Comparison of ENCODE assay signal across 35 cellular contexts in the genomic region with DNA sequence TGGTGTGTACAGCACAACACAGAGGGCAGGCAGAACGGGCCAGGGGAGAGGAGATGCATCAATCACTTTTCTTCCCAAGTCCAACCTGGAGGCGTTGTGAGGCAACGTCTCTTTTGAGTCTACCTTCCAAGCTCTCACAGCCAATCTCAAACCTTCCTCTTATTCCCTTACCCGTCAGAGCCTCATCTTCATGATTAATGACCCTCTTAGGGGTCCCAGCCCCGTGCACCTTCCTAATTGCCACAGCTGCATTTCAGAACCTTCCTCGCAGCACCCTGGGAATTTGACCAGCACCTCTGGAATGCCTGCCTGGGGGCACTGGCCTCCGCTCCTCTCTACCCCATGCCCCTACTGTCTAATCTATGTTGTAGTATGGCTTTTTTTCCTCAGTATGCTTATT.
"Had no signal": no experiment of that assay in that cellular context is flagged by ENCODE, and none has a peak within 500 bp of the region (broad histone marks: within the 10 kb centered on the region; RNA-seq: fewer than 3 reads in every experiment).

No MANE protein-coding gene starts in this region.

- H3K27ac Mint-ChIP-seq: activated B cell treated with CpG ODN at 0.5 μM for 24 hours; activated CD4-positive, alpha-beta memory T cell treated with anti-CD3 and anti-CD28 coated beads for 36 hours; activated CD4-positive, alpha-beta T cell treated with anti-CD3 and anti-CD28 coated beads, Interleukin-2, amount 10 ng/mL, durations not matched to agents 24 days and 14 days; activated CD8-positive, alpha-beta T cell treated with anti-CD3 and anti-CD28 coated beads for 36 hours; activated naive CD4-positive, alpha-beta T cell treated with anti-CD3 and anti-CD28 coated beads for 36 hours; activated naive CD4-positive, alpha-beta T cell treated with anti-CD3 and anti-CD28 coated beads, Interleukin-2, amount 50 U/mL, for 72 hours; activated naive CD8-positive, alpha-beta T cell treated with anti-CD3 and anti-CD28 coated beads for 36 hours; activated T-cell treated with anti-CD3 and anti-CD28 coated beads, Interleukin-2, amount 50 U/mL, for 72 hours; activated T-helper 1 cell treated with anti-CD3 and anti-CD28 coated beads, Interleukin-12 subunit alpha, Interleukin-12 subunit beta, Interleukin-2, Interleukin-4 antibody, amounts not matched to agents 30 ng/mL and 10 ng/mL and 1 ng/mL, durations not matched to agents 14 hours and 24 hours and 36 hours; activated T-helper 17 cell treated with anti-CD3 and anti-CD28 coated beads, Interleukin-2, amount 50 U/mL, for 72 hours; T-helper 1 cell treated with Interleukin-12 subunit alpha and Interleukin-12 subunit beta and Interleukin-4 antibody, amounts not matched to agents 30 μg/mL and 1 μg/mL, for 36 hours; T-helper 2 cell treated with Interferon-gamma antibody and Interleukin-4, amounts not matched to agents 5 μg/mL and 100 μg/mL, for 36 hours had no signal

- H3K4me1 Mint-ChIP-seq: activated B cell treated with CpG ODN at 0.5 μM for 24 hours; activated CD4-positive, alpha-beta T cell treated with anti-CD3 and anti-CD28 coated beads, Interleukin-2, amount 10 ng/mL, durations not matched to agents 24 days and 14 days; activated T-helper 17 cell treated with anti-CD3 and anti-CD28 coated beads, Interleukin-2, amount 50 U/mL, for 72 hours had no signal

- H3K27ac ChIP-seq: adrenal gland, body of pancreas, brain microvascular endothelial cell, breast epithelium, VCaP had no signal

- DNase-seq: activated B cell treated with CpG ODN at 0.5 μM for 24 hours; activated CD4-positive, alpha-beta memory T cell treated with anti-CD3 and anti-CD28 coated beads for 36 hours; activated CD4-positive, alpha-beta T cell treated with anti-CD3 and anti-CD28 coated beads for 4 hours; activated CD4-positive, alpha-beta T cell treated with anti-CD3 and anti-CD28 coated beads, Interleukin-2, amount 10 ng/mL, durations not matched to agents 24 days and 14 days; activated CD4-positive, alpha-beta T cell treated with anti-CD3 and anti-CD28 coated beads, Interleukin-2, amount 50 U/mL, for 1 hour; activated CD4-positive, alpha-beta T cell treated with anti-CD3 and anti-CD28 coated beads, Interleukin-2, amount 50 U/mL, for 4 hours; activated CD4-positive, CD25-positive, alpha-beta regulatory T cell treated with anti-CD3 and anti-CD28 coated beads, Interleukin-2, amount 50 U/mL, for 72 hours; activated CD8-positive, alpha-beta memory T cell treated with anti-CD3 and anti-CD28 coated beads, Interleukin-2, amount 50 U/mL, for 4 hours; activated CD8-positive, alpha-beta T cell treated with anti-CD3 and anti-CD28 coated beads for 36 hours; activated effector memory CD4-positive, alpha-beta T cell treated with anti-CD3 and anti-CD28 coated beads, Interleukin-2, amount 50 U/mL, for 16 hours; activated gamma-delta T cell treated with Interleukin-2 at 50 U/mL for 16 hours; activated naive CD4-positive, alpha-beta T cell; activated naive CD4-positive, alpha-beta T cell treated with anti-CD3 and anti-CD28 coated beads for 36 hours; activated naive CD4-positive, alpha-beta T cell treated with anti-CD3 and anti-CD28 coated beads, Interleukin-2, amount 50 U/mL, for 16 hours; activated naive CD8-positive, alpha-beta T cell treated with anti-CD3 and anti-CD28 coated beads for 36 hours; activated T-cell treated with anti-CD3 and anti-CD28 coated beads for 4 hours; activated T-cell treated with anti-CD3 and anti-CD28 coated beads, Interleukin-2, amount 50 U/mL, for 1 hour; activated T-cell treated with anti-CD3 and anti-CD28 coated beads, Interleukin-2, amount 50 U/mL, for 4 hours; activated T-cell treated with anti-CD3 and anti-CD28 coated beads, Interleukin-2, amount 50 U/mL, for 72 hours; adrenal gland; amniotic stem cell; aorta; body of pancreas; brain microvascular endothelial cell; central memory CD4-positive, alpha-beta T cell; T-helper 1 cell; T-helper 2 cell; T-helper 9 cell had no signal

- H3K4me3 Mint-ChIP-seq: activated B cell treated with CpG ODN at 0.5 μM for 24 hours; activated CD4-positive, alpha-beta memory T cell treated with anti-CD3 and anti-CD28 coated beads for 36 hours; activated CD4-positive, alpha-beta T cell treated with anti-CD3 and anti-CD28 coated beads, Interleukin-2, amount 10 ng/mL, durations not matched to agents 24 days and 14 days; activated CD8-positive, alpha-beta T cell treated with anti-CD3 and anti-CD28 coated beads for 36 hours; activated naive CD4-positive, alpha-beta T cell treated with anti-CD3 and anti-CD28 coated beads for 36 hours; activated naive CD8-positive, alpha-beta T cell treated with anti-CD3 and anti-CD28 coated beads for 36 hours; activated T-cell treated with anti-CD3 and anti-CD28 coated beads, Interleukin-2, amount 50 U/mL, for 4 hours; activated T-cell treated with anti-CD3 and anti-CD28 coated beads, Interleukin-2, amount 50 U/mL, for 72 hours; activated T-helper 1 cell treated with anti-CD3 and anti-CD28 coated beads, Interleukin-12 subunit alpha, Interleukin-12 subunit beta, Interleukin-2, Interleukin-4 antibody, amounts not matched to agents 30 ng/mL and 10 ng/mL and 1 ng/mL, durations not matched to agents 14 hours and 24 hours and 36 hours; activated T-helper 17 cell treated with anti-CD3 and anti-CD28 coated beads, Interleukin-2, amount 50 U/mL, for 72 hours; T-helper 1 cell treated with Interleukin-12 subunit alpha and Interleukin-12 subunit beta and Interleukin-4 antibody, amounts not matched to agents 30 μg/mL and 1 μg/mL, for 36 hours; T-helper 2 cell treated with Interferon-gamma antibody and Interleukin-4, amounts not matched to agents 5 μg/mL and 100 μg/mL, for 36 hours had no signal

- H3K9me3 Mint-ChIP-seq: activated B cell treated with CpG ODN at 0.5 μM for 24 hours; activated CD4-positive, alpha-beta memory T cell treated with anti-CD3 and anti-CD28 coated beads for 36 hours; activated CD4-positive, alpha-beta T cell treated with anti-CD3 and anti-CD28 coated beads, Interleukin-2, amount 10 ng/mL, durations not matched to agents 24 days and 14 days; activated CD8-positive, alpha-beta T cell treated with anti-CD3 and anti-CD28 coated beads for 36 hours; activated naive CD4-positive, alpha-beta T cell treated with anti-CD3 and anti-CD28 coated beads for 36 hours; activated naive CD4-positive, alpha-beta T cell treated with anti-CD3 and anti-CD28 coated beads, Interleukin-2, amount 50 U/mL, for 72 hours; activated naive CD8-positive, alpha-beta T cell treated with anti-CD3 and anti-CD28 coated beads for 36 hours; activated T-cell treated with anti-CD3 and anti-CD28 coated beads, Interleukin-2, amount 50 U/mL, for 4 hours; activated T-cell treated with anti-CD3 and anti-CD28 coated beads, Interleukin-2, amount 50 U/mL, for 72 hours; activated T-helper 1 cell treated with anti-CD3 and anti-CD28 coated beads, Interleukin-12 subunit alpha, Interleukin-12 subunit beta, Interleukin-2, Interleukin-4 antibody, amounts not matched to agents 30 ng/mL and 10 ng/mL and 1 ng/mL, durations not matched to agents 14 hours and 24 hours and 36 hours; activated T-helper 17 cell treated with anti-CD3 and anti-CD28 coated beads, Interleukin-2, amount 50 U/mL, for 72 hours; T-helper 1 cell treated with Interleukin-12 subunit alpha and Interleukin-12 subunit beta and Interleukin-4 antibody, amounts not matched to agents 30 μg/mL and 1 μg/mL, for 36 hours; T-helper 2 cell treated with Interferon-gamma antibody and Interleukin-4, amounts not matched to agents 5 μg/mL and 100 μg/mL, for 36 hours had no signal

- H3K4me3 ChIP-seq: adrenal gland, body of pancreas, breast epithelium had no signal

- H3K27me3 ChIP-seq: adrenal gland, body of pancreas, breast epithelium had no signal

- H3K27me3 Mint-ChIP-seq: activated CD4-positive, alpha-beta memory T cell treated with anti-CD3 and anti-CD28 coated beads for 36 hours; activated CD8-positive, alpha-beta T cell treated with anti-CD3 and anti-CD28 coated beads for 36 hours had no signal

- H3K4me1 ChIP-seq: adrenal gland, breast epithelium had no signal

- H3K36me3 Mint-ChIP-seq: activated CD4-positive, alpha-beta memory T cell treated with anti-CD3 and anti-CD28 coated beads for 36 hours; activated naive CD4-positive, alpha-beta T cell treated with anti-CD3 and anti-CD28 coated beads, Interleukin-2, amount 50 U/mL, for 72 hours; activated naive CD8-positive, alpha-beta T cell treated with anti-CD3 and anti-CD28 coated beads for 36 hours had no signal

- ATAC-seq: activated CD8-positive, alpha-beta T cell treated with anti-CD3 and anti-CD28 coated beads for 36 hours; activated naive CD4-positive, alpha-beta T cell treated with anti-CD3 and anti-CD28 coated beads, Interleukin-2, amount 50 U/mL, for 72 hours; activated T-cell treated with anti-CD3 and anti-CD28 coated beads, Interleukin-2, amount 50 U/mL, for 4 hours; activated T-cell treated with anti-CD3 and anti-CD28 coated beads, Interleukin-2, amount 50 U/mL, for 72 hours; activated T-helper 17 cell treated with anti-CD3 and anti-CD28 coated beads, Interleukin-2, amount 50 U/mL, for 72 hours; body of pancreas had no signal

- H3K36me3 ChIP-seq: adrenal gland, brain microvascular endothelial cell, breast epithelium had no signal
